ENCODE assay signal across 15 cellular contexts in genomic region chr11:117187799-117188481, GRCh38. TPM values are rescaled to one million over a fixed set of nuclear protein-coding genes. Genes with fewer than 3 reads are reported as not detected.
DNase-seq lines count a peak whose midpoint lies in the region; ATAC-seq and TF ChIP-seq lines count a peak whose summit lies in the region.
"Had no signal": no experiment of that assay in that cellular context is flagged by ENCODE, and none has a peak within 500 bp of the region (broad histone marks: within the 10 kb centered on the region; RNA-seq: fewer than 3 reads in every experiment).

No MANE protein-coding gene starts in this region.

- H3K36me3 ChIP-seq in osteoblast (ENCODE audit: insufficient read depth, low read length) = peaks cover 69% of the 10 kb centered on the region
- H3K36me3 ChIP-seq in uterus = no peaks in the 10 kb centered on the region
- H3K36me3 ChIP-seq: MG63 had no signal

- H3K27ac ChIP-seq in coronary artery = peak overlapping the region in 1 of 2 donors; percentile 35
- no peak overlapping the region for H3K27ac ChIP-seq in osteoblast (ENCODE audit: low read depth, low read length)
- H3K27ac ChIP-seq in uterus = no peak overlapping the region

- no peaks in the 10 kb centered on the region for H3K27me3 ChIP-seq in osteoblast (ENCODE audit: insufficient read depth, low read length)
- H3K27me3 ChIP-seq in uterus = no peaks in the 10 kb centered on the region
- H3K27me3 ChIP-seq: gastroesophageal sphincter, MG63 had no signal

- no peak overlapping the region for H3K4me3 ChIP-seq in coronary artery
- H3K4me3 ChIP-seq in osteoblast (ENCODE audit: insufficient read depth, low read length) = no peak overlapping the region
- no peak overlapping the region for H3K4me3 ChIP-seq in uterus
- H3K4me3 ChIP-seq: gastroesophageal sphincter, MG63 had no signal

- DNase-seq in left cardiac atrium (peak; percentile 14), Right ventricle myocardium superior (no peak), coronary artery (ENCODE audit: low spot score) (peak; percentile 73), osteoblast (ENCODE audit: insufficient read length, low spot score, missing footprints) (peak; percentile 57), uterus (peak; percentile 12 to 13), pons (ENCODE audit: low spot score) (no peak)
- DNase-seq: erythroblast; MG63; natural killer cell; NCI-H1694; stimulated activated naive CD4-positive, alpha-beta T cell had no signal

- ATAC-seq in left cardiac atrium (no peak), Right ventricle myocardium superior (ENCODE audit: poor library complexity) (no peak), HG03469 (IDR thresholded peaks at IDR 0.05; ENCODE audit: unreplicated experiment) (no peak), esophagus mucosa (no peak)
- ATAC-seq: natural killer cell, WTC11 had no signal

- H3K79me2 ChIP-seq in osteoblast (ENCODE audit: insufficient read depth, low read length) = no peaks in the 10 kb centered on the region

- no peak overlapping the region for H2AFZ ChIP-seq in osteoblast (ENCODE audit: low read length)

- no peaks in the 10 kb centered on the region for H3K4me1 ChIP-seq in osteoblast (ENCODE audit: insufficient read depth, low read length)
- no peaks in the 10 kb centered on the region for H3K4me1 ChIP-seq in uterus

- intact Hi-C loops in left cardiac atrium (cut with DNase I) (no loop called here), Right ventricle myocardium superior (cut with DNase I) (no loop called here), uterus (cut with DNase I; ENCODE audit: low total_unique reads) (no loop called here)

- H3K9me3 ChIP-seq in osteoblast (ENCODE audit: low read depth, low read length) = no peaks in the 10 kb centered on the region
- no peaks in the 10 kb centered on the region for H3K9me3 ChIP-seq in uterus
- H3K9me3 ChIP-seq: gastroesophageal sphincter, MG63 had no signal

- no peak overlapping the region for H3K4me2 ChIP-seq in osteoblast (ENCODE audit: insufficient read depth, low read length)

- no peak for TF ChIP-seq POLR2A in uterus (IDR thresholded peaks at IDR 0.05)

- TF ChIP-seq CTCF in coronary artery (IDR thresholded peaks at IDR 0.05) (no peak), osteoblast (IDR thresholded peaks at IDR 0.05; ENCODE audit: extremely low read depth, low read depth, low read length) (no peak), uterus (IDR thresholded peaks at IDR 0.05) (no peak)

- peaks cover 4% of the 10 kb centered on the region for H4K20me1 ChIP-seq in osteoblast (ENCODE audit: insufficient read depth, low read length)

RNA-seq across cellular contexts. Expression of gene SIDT2, which starts 9.4 kb away (rescaled TPM):
- total RNA-seq in left cardiac atrium (10 to 100 TPM; 40.8 to 48.5 TPM), Right ventricle myocardium superior (19.5 TPM), osteoblast (27.5 and 35.7 TPM in 2 replicates), uterus (10 to 100 TPM in 3 of 4 donors, 1 to 10 TPM in 1; 6.4 to 91.3 (median 28.7) TPM), esophagus mucosa (9.8 TPM)

RNA-seq across cellular contexts. Expression of gene TAGLN, which starts 11.2 kb away (rescaled TPM):
- 1,000 to 10,000 TPM in 1 of 2 donors, 100 to 1,000 TPM in 1; 829 to 1,367 TPM for total RNA-seq in left cardiac atrium
- total RNA-seq in Right ventricle myocardium superior = 91.4 TPM
- 3,614 and 3,853 TPM in 2 replicates for total RNA-seq in osteoblast
- total RNA-seq in uterus = 1,000 to 10,000 TPM; 1,588 to 9,854 (median 3,936) TPM
- 55.9 TPM for total RNA-seq in esophagus mucosa

RNA-seq across cellular contexts. Expression of gene PAFAH1B2, which starts 43.9 kb away (rescaled TPM):
- total RNA-seq in left cardiac atrium (10 to 100 TPM; 46.2 to 62.5 TPM), Right ventricle myocardium superior (42.6 TPM), osteoblast (141 and 151 TPM in 2 replicates), uterus (100 to 1,000 TPM in 3 of 4 donors, 10 to 100 TPM in 1; 62.8 to 154 (median 128) TPM), esophagus mucosa (50.9 TPM)

RNA-seq across cellular contexts. Expression of gene PCSK7, which starts 43.9 kb away (rescaled TPM):
- 10 to 100 TPM; 29.2 to 42.5 TPM for total RNA-seq in left cardiac atrium
- total RNA-seq in Right ventricle myocardium superior = 22.3 TPM
- 44.5 and 51.9 TPM in 2 replicates for total RNA-seq in osteoblast
- 10 to 100 TPM; 23.3 to 78.9 (median 35.3) TPM for total RNA-seq in uterus
- 44.4 TPM for total RNA-seq in esophagus mucosa

RNA-seq across cellular contexts. Expression of gene RNF214, which starts 44.5 kb away (rescaled TPM):
- total RNA-seq in left cardiac atrium (10 to 100 TPM; 20.3 to 21.0 TPM), Right ventricle myocardium superior (19.8 TPM), osteoblast (13.4 and 14.7 TPM in 2 replicates), uterus (10 to 100 TPM in 2 of 4 donors, 1 to 10 TPM in 2; 4.4 to 38.6 (median 11.4) TPM), esophagus mucosa (13.7 TPM)

Comparison
In these comparisons a context has a peak if more than half of its experiments do, and no peak if none do; other contexts are left out.
1. DNase-seq: peak in left cardiac atrium (single experiment), coronary artery (single experiment), osteoblast (single experiment) and uterus (2 of 2); none in Right ventricle myocardium superior (single experiment) and pons (single experiment).